Comparison of ENCODE assay signal across 13 cellular contexts in the genomic region with DNA sequence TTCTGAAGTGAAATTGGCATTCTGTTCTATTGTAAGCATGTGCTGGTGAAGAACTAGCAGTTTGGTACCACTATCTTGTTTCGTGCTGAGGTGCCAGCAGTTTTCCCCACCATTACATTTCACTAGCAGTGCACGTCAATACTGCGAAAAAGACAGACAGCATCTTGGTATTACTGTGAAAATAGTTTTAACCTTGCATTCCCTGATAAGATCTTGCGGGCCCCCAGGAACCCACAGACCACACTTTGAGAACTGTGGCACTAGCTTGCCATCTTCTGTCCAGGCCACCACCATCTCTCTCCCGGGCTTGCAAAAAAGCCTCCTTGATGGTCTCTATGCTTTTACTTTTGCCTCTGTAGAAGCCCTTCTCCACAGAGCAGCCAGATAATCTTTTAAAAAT.
DNase-seq lines count a peak whose midpoint lies in the region; ATAC-seq and TF ChIP-seq lines count a peak whose summit lies in the region.
"Had no signal": no experiment of that assay in that cellular context is flagged by ENCODE, and none has a peak within 500 bp of the region (broad histone marks: within the 10 kb centered on the region; RNA-seq: fewer than 3 reads in every experiment).

No MANE protein-coding gene starts in this region.

- no peak for TF ChIP-seq EP300 in gastroesophageal sphincter (IDR thresholded peaks at IDR 0.05)

- WGBS in gastroesophageal sphincter (ENCODE audit: low coverage in 1 of 2), 2 donors: 93 to 97% methylated on average over 5 of the region's 5 CpGs

- intact Hi-C loops in CD4-positive, alpha-beta memory T cell (cut with micrococcal nuclease): loop anchor here (1.0 to 2.0 kb wide), 3 partner anchors 30 to 368 kb away; no protein-coding TSS in a partner anchor

- H3K4me3 Mint-ChIP-seq in CD4-positive, alpha-beta memory T cell: peak overlapping the region in 5 of 8 donors; percentile 10 to 67 (median 47)
- H3K4me3 Mint-ChIP-seq in activated naive CD4-positive, alpha-beta T cell treated with anti-CD3 and anti-CD28 coated beads, Interleukin-2, amount 10 ng/mL, durations not matched to agents 7 days and 5 days: peak overlapping the region; percentile 19

- no peak overlapping the region for H3K27ac ChIP-seq in CD4-positive, alpha-beta memory T cell (ENCODE audit: low read depth, low read length)
- no peak overlapping the region for H3K27ac ChIP-seq in gastroesophageal sphincter

- DNase-seq in CD4-positive, alpha-beta memory T cell: peak; percentile 68 to 86 (median 72)
- peak; percentile 63 to 73 for DNase-seq in activated CD4-positive, alpha-beta T cell treated with anti-CD3 and anti-CD28 coated beads, Interleukin-2, amount 50 U/mL, for 48 hours
- peak; percentile 91 for DNase-seq in activated naive CD4-positive, alpha-beta T cell treated with anti-CD3 and anti-CD28 coated beads, Interleukin-2, amount 10 ng/mL, durations not matched to agents 7 days and 5 days
- DNase-seq in stimulated activated CD4-positive, alpha-beta T cell treated with anti-CD3 and anti-CD28 coated beads, TNF-alpha, amount 100 ng/mL, for 48 hours (ENCODE audit: low read depth in 3 of 3): peak; percentile 32 to 56 (median 38)
- DNase-seq in epidermal melanocyte (ENCODE audit: insufficient read length, low spot score): no peak
- DNase-seq: anterior cingulate cortex, GDM1, hippocampal formation, NCI-H1694 treated with DMSO at 0.1 percent for 48 hours had no signal

- no peaks in the 10 kb centered on the region for H3K27me3 Mint-ChIP-seq in CD4-positive, alpha-beta memory T cell
- H3K27me3 Mint-ChIP-seq in activated naive CD4-positive, alpha-beta T cell treated with anti-CD3 and anti-CD28 coated beads, Interleukin-2, amount 10 ng/mL, durations not matched to agents 7 days and 5 days: no peaks in the 10 kb centered on the region
- H3K27me3 Mint-ChIP-seq: progenitor cell of endocrine pancreas had no signal

- no peaks in the 10 kb centered on the region for H3K27me3 ChIP-seq in CD4-positive, alpha-beta memory T cell (ENCODE audit: insufficient read depth, low read length)
- H3K27me3 ChIP-seq in gastroesophageal sphincter: no peaks in the 10 kb centered on the region

- peaks cover 11 to 27% of the 10 kb centered on the region in 2 donors for H3K36me3 Mint-ChIP-seq in CD4-positive, alpha-beta memory T cell
- H3K36me3 Mint-ChIP-seq in activated naive CD4-positive, alpha-beta T cell treated with anti-CD3 and anti-CD28 coated beads, Interleukin-2, amount 10 ng/mL, durations not matched to agents 7 days and 5 days: peaks cover 59% of the 10 kb centered on the region

- CTCF ChIA-PET in CD4-positive, alpha-beta memory T cell (lab: Charles Lee; ENCODE audit: partially characterized antibody): interaction anchor here (1.0 to 5.1 kb wide), 2 partner anchors 170 to 180 kb away, joined by 3 to 27 read pairs; no protein-coding TSS in a partner anchor
- CTCF ChIA-PET in activated naive CD4-positive, alpha-beta T cell treated with anti-CD3 and anti-CD28 coated beads, Interleukin-2, amount 10 ng/mL, durations not matched to agents 7 days and 5 days (lab: Charles Lee): interaction anchor here (0.7 to 4.7 kb wide), 6 partner anchors 13 to 171 kb away, joined by 3 to 27 read pairs (median 3); no protein-coding TSS in a partner anchor

- ATAC-seq in gastroesophageal sphincter (no peak), HG02973 (IDR thresholded peaks at IDR 0.05; ENCODE audit: unreplicated experiment) (no peak), HG03097 (IDR thresholded peaks at IDR 0.05; ENCODE audit: low FRiP score, unreplicated experiment) (no peak)

- no peak for TF ChIP-seq CTCF in gastroesophageal sphincter (IDR thresholded peaks at IDR 0.05)

- peaks cover 0 to 35% (median 22%) of the 10 kb centered on the region in 8 donors for H3K9me3 Mint-ChIP-seq in CD4-positive, alpha-beta memory T cell
- peaks cover 37% of the 10 kb centered on the region for H3K9me3 Mint-ChIP-seq in activated naive CD4-positive, alpha-beta T cell treated with anti-CD3 and anti-CD28 coated beads, Interleukin-2, amount 10 ng/mL, durations not matched to agents 7 days and 5 days

- no peak overlapping the region for H3K4me3 ChIP-seq in CD4-positive, alpha-beta memory T cell (ENCODE audit: low read length in 2 of 2)
- H3K4me3 ChIP-seq in gastroesophageal sphincter: no peak overlapping the region

- POLR2A ChIA-PET in CD4-positive, alpha-beta memory T cell (lab: Charles Lee; ENCODE audit: partially characterized antibody): interaction anchor here (1.0 to 2.3 kb wide), 4 partner anchors 28 to 368 kb away, joined by 3 to 7 read pairs (median 4); no protein-coding TSS in a partner anchor

- no peak for TF ChIP-seq POLR2A in gastroesophageal sphincter (IDR thresholded peaks at IDR 0.05)

- H3K4me1 ChIP-seq in CD4-positive, alpha-beta memory T cell (ENCODE audit: insufficient read depth, low read length): peaks cover 47% of the 10 kb centered on the region
- no peaks in the 10 kb centered on the region for H3K4me1 ChIP-seq in gastroesophageal sphincter

- H3K36me3 ChIP-seq in CD4-positive, alpha-beta memory T cell (ENCODE audit: insufficient read depth, low read length): no peaks in the 10 kb centered on the region
- no peaks in the 10 kb centered on the region for H3K36me3 ChIP-seq in gastroesophageal sphincter

- no peaks in the 10 kb centered on the region for H3K9me3 ChIP-seq in CD4-positive, alpha-beta memory T cell (ENCODE audit: control insufficient read depth in 1 of 2, low read length in 2 of 2)
- H3K9me3 ChIP-seq in gastroesophageal sphincter: peaks cover 0 to 19% (median 0%) of the 10 kb centered on the region in 3 donors

- H3K27ac Mint-ChIP-seq in CD4-positive, alpha-beta memory T cell: peak overlapping the region; percentile 9 to 85 (median 70)
- peak overlapping the region; percentile 88 for H3K27ac Mint-ChIP-seq in activated naive CD4-positive, alpha-beta T cell treated with anti-CD3 and anti-CD28 coated beads, Interleukin-2, amount 10 ng/mL, durations not matched to agents 7 days and 5 days
- H3K27ac Mint-ChIP-seq: progenitor cell of endocrine pancreas had no signal

- H3K4me1 Mint-ChIP-seq in CD4-positive, alpha-beta memory T cell: peaks cover 34 to 65% (median 51%) of the 10 kb centered on the region in 4 donors
- peaks cover 77% of the 10 kb centered on the region for H3K4me1 Mint-ChIP-seq in activated naive CD4-positive, alpha-beta T cell treated with anti-CD3 and anti-CD28 coated beads, Interleukin-2, amount 10 ng/mL, durations not matched to agents 7 days and 5 days
